Comparison of ENCODE assay signal across 8 cellular contexts in the genomic region with DNA sequence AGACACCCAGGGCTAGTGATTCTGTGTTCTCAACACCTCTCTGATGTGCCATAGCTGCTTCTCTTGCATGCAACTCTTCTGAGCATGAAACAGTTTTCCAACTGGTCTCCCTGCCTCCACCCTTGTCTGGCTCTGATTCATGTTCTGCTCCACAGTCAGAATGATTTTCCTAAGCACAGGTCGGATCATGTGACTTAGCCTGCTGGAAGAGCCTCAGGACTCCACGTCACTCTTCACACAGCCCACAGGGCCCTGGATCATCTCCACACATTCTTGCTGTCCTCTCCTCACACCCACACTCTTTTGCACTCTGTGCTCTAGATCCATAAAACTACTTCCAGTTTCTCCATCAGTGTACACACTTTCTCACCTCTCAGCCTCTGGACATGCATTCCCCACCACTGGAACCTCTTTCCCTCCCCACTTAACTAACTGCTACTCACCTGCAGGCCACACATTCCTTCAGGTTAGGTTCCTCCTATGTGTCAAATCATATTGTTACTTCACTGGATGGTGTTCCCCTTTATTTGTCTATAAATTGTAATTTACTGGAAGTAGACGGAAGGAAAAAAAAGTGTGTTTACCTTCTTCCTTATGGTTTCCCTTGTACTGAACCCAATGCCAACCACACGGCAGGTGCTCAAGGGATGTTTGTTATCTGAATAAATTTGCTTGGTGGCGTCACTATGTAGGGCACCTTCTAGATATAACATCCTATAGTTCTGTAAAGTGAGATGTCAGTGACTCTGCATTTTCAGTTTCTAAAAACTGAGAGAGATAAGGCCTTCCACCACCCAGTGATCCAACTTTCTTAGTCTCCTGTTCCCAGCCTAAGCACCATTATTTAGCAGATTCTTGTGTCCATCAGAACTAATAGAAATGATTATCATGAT.
A peak's percentile ranks its signal among the peaks of the same experiment; 100 is the strongest.
DNase-seq lines count a peak whose midpoint lies in the region; ATAC-seq and TF ChIP-seq lines count a peak whose summit lies in the region.

No MANE protein-coding gene starts in this region.

- CTCF ChIA-PET in T-cell (lab: Charles Lee): no interaction called here

- no peaks in the 10 kb centered on the region for H3K27me3 ChIP-seq in skeletal muscle satellite cell (ENCODE audit: control insufficient read depth, insufficient read depth, low read length)
- no peaks in the 10 kb centered on the region for H3K27me3 ChIP-seq in esophagus muscularis mucosa

- H3K9me3 ChIP-seq in skeletal muscle satellite cell (replicated peaks; ENCODE audit: low read length) (no peaks in the 10 kb centered on the region), esophagus muscularis mucosa (no peaks in the 10 kb centered on the region)

- DNase-seq in T-cell (peak in 1 of 34 experiments; percentile 1), foreskin fibroblast (peak; percentile 94), esophagus muscularis mucosa (ENCODE audit: extremely low spot score) (no peak), OCI-M1 (lab: John Stamatoyannopoulos, UW) (no peak), GM20000 (ENCODE audit: low spot score) (no peak)

- TF ChIP-seq CTCF in foreskin fibroblast (IDR thresholded peaks at IDR 0.05; ENCODE audit: low read depth, low read length) (no peak), esophagus muscularis mucosa (IDR thresholded peaks at IDR 0.05) (no peak), GM20000 (IDR thresholded peaks at IDR 0.05; ENCODE audit: extremely low read depth, missing control alignments) (no peak)

- no peaks in the 10 kb centered on the region for H3K27me3 Mint-ChIP-seq in T-cell

- no peak overlapping the region for H3K9ac ChIP-seq in skeletal muscle satellite cell (ENCODE audit: low read depth, low read length)

- peak overlapping the region in 2 of 4 donors; percentile 16 to 33 for H3K27ac ChIP-seq in esophagus muscularis mucosa (replicated peaks in 1 of 4)

- H3K9me3 Mint-ChIP-seq in T-cell: no peaks in the 10 kb centered on the region

- H3K4me2 ChIP-seq in skeletal muscle satellite cell (ENCODE audit: low read length): peak overlapping the region; percentile 13

- POLR2A ChIA-PET in T-cell (lab: Charles Lee): no interaction called here

- in situ Hi-C loops in GM18951 (cut with MboI; ENCODE audit: low sequenced_read_pairs, unreplicated experiment): no loop called here

- intact Hi-C loops in esophagus muscularis mucosa (cut with DNase I): no loop called here

- peak overlapping the region; percentile 74 to 90 for H3K27ac Mint-ChIP-seq in T-cell

- no peak for TF ChIP-seq EP300 in esophagus muscularis mucosa (IDR thresholded peaks at IDR 0.05)

- H3K36me3 ChIP-seq in skeletal muscle satellite cell (ENCODE audit: insufficient read depth, low read length): peaks cover 41% of the 10 kb centered on the region
- peaks cover 0 to 23% (median 9%) of the 10 kb centered on the region in 4 donors for H3K36me3 ChIP-seq in esophagus muscularis mucosa

- H3K4me3 ChIP-seq in foreskin fibroblast (ENCODE audit: low read depth in 1 of 2, low read length in 2 of 2) (no peak overlapping the region), skeletal muscle satellite cell (ENCODE audit: low read length) (no peak overlapping the region), esophagus muscularis mucosa (no peak overlapping the region)

- TF ChIP-seq POLR2A in GM18951 (IDR thresholded peaks at IDR 0.05; ENCODE audit: extremely low read depth, insufficient read depth, insufficient read length) (peak; percentile 16), esophagus muscularis mucosa (IDR thresholded peaks at IDR 0.05; ENCODE audit: low read depth) (no peak)

- H3K4me3 Mint-ChIP-seq in T-cell: peak overlapping the region in 1 of 3 donors; percentile 0

- peaks cover 25% of the 10 kb centered on the region for H3K36me3 Mint-ChIP-seq in T-cell

- 66% methylated on average over 5 of the region's 5 CpGs for WGBS in esophagus muscularis mucosa

- peaks cover 39% of the 10 kb centered on the region for H3K4me1 ChIP-seq in skeletal muscle satellite cell (ENCODE audit: control insufficient read depth, insufficient read depth, low read length)
- peaks cover 19 to 44% (median 33%) of the 10 kb centered on the region in 4 donors for H3K4me1 ChIP-seq in esophagus muscularis mucosa

- H3K4me1 Mint-ChIP-seq in T-cell: peaks cover 55 to 74% (median 66%) of the 10 kb centered on the region in 3 donors

- ATAC-seq in T-cell (replicated peaks in 1 of 4) (peak; percentile 5 to 62 (median 16)), HG03196 (IDR thresholded peaks at IDR 0.05; ENCODE audit: unreplicated experiment) (no peak)

Comparison
In these comparisons a context has a peak if more than half of its experiments do, and no peak if none do; other contexts are left out.
1. DNase-seq: peak in foreskin fibroblast (2 of 2); none in esophagus muscularis mucosa (single experiment), OCI-M1 (single experiment) and GM20000 (single experiment).